Comparison of ENCODE assay signal across 12 cellular contexts in genomic region chr4:89284828-89285227, GRCh38. TPM values are rescaled to one million over a fixed set of nuclear protein-coding genes. Genes with fewer than 3 reads are reported as not detected.
DNase-seq lines count a peak whose midpoint lies in the region; ATAC-seq lines count a peak whose summit lies in the region.
"Had no signal": no experiment of that assay in that cellular context is flagged by ENCODE, and none has a peak within 500 bp of the region (broad histone marks: within the 10 kb centered on the region; RNA-seq: fewer than 3 reads in every experiment).

No MANE protein-coding gene starts in this region.

- peaks cover 0 to 1% of the 10 kb centered on the region in 2 donors for H3K36me3 Mint-ChIP-seq in activated T-cell treated with anti-CD3 and anti-CD28 coated beads, Interleukin-2, amount 50 U/mL, for 72 hours (ENCODE audit: insufficient read depth in 2 of 2)
- H3K36me3 Mint-ChIP-seq: brain had no signal

- H3K27me3 ChIP-seq in mucosa of rectum (ENCODE audit: control insufficient read depth in 2 of 2, insufficient read depth in 2 of 2, low read length in 2 of 2): no peaks in the 10 kb centered on the region

- H3K9ac ChIP-seq in mucosa of rectum (ENCODE audit: low read depth in 1 of 2, low read length in 2 of 2): no peak overlapping the region

- DNase-seq in DMS53 (lab: John Stamatoyannopoulos, UW) (peak; percentile 11), DMS53 treated with DMSO at 0.1 percent for 48 hours (lab: John Stamatoyannopoulos, UW; ENCODE audit: unreplicated experiment) (no peak), M059J (ENCODE audit: low read depth) (peak; percentile 37)
- DNase-seq in activated T-cell treated with anti-CD3 and anti-CD28 coated beads, Interleukin-2, amount 50 U/mL, for 72 hours: peak; percentile 52 to 53
- DNase-seq: NCI-H1092 treated with DMSO at 0.1 percent for 48 hours had no signal

- peak; percentile 67 to 72 for ATAC-seq in activated T-cell treated with anti-CD3 and anti-CD28 coated beads, Interleukin-2, amount 50 U/mL, for 72 hours (replicated peaks in 1 of 2)
- ATAC-seq in HG02610 (IDR thresholded peaks at IDR 0.05; ENCODE audit: unreplicated experiment) (no peak), GM18858 (IDR thresholded peaks at IDR 0.05; ENCODE audit: unreplicated experiment) (no peak), GM18868 (IDR thresholded peaks at IDR 0.05; ENCODE audit: unreplicated experiment) (no peak)

- H3K4me3 Mint-ChIP-seq in activated T-cell treated with anti-CD3 and anti-CD28 coated beads, Interleukin-2, amount 50 U/mL, for 72 hours: peak overlapping the region; percentile 64 to 73

- H3K9me3 ChIP-seq in mucosa of rectum (ENCODE audit: control insufficient read depth in 2 of 2, low read length in 2 of 2): no peaks in the 10 kb centered on the region

- no peaks in the 10 kb centered on the region for H3K27me3 Mint-ChIP-seq in activated T-cell treated with anti-CD3 and anti-CD28 coated beads, Interleukin-2, amount 50 U/mL, for 72 hours (ENCODE audit: low read depth)

- H3K4me3 ChIP-seq in mucosa of rectum (ENCODE audit: low read length in 2 of 2): no peak overlapping the region

- H3K4me1 ChIP-seq in mucosa of rectum (ENCODE audit: control insufficient read depth in 2 of 2, insufficient read depth in 2 of 2, low read length in 2 of 2): peaks cover 21% of the 10 kb centered on the region in 2 donors

- peak overlapping the region; percentile 18 to 85 for H3K27ac ChIP-seq in mucosa of rectum (ENCODE audit: low read depth in 2 of 2, low read length in 2 of 2)
- H3K27ac ChIP-seq: 22Rv1, VCaP had no signal

- H3K4me1 Mint-ChIP-seq in activated T-cell treated with anti-CD3 and anti-CD28 coated beads, Interleukin-2, amount 50 U/mL, for 72 hours (ENCODE audit: low read depth): peaks cover 72% of the 10 kb centered on the region
- H3K4me1 Mint-ChIP-seq: brain had no signal

- H3K36me3 ChIP-seq in mucosa of rectum (ENCODE audit: control insufficient read depth in 2 of 2, insufficient read depth in 2 of 2, low read length in 2 of 2): no peaks in the 10 kb centered on the region

- H3K9me3 Mint-ChIP-seq in activated T-cell treated with anti-CD3 and anti-CD28 coated beads, Interleukin-2, amount 50 U/mL, for 72 hours: no peaks in the 10 kb centered on the region

- peak overlapping the region; percentile 84 for H3K27ac Mint-ChIP-seq in activated T-cell treated with anti-CD3 and anti-CD28 coated beads, Interleukin-2, amount 50 U/mL, for 72 hours

RNA-seq across cellular contexts. Expression of gene GPRIN3, which starts 22.8 kb away (rescaled TPM):
- 0.05 and 0.25 TPM in 2 replicates for total RNA-seq in M059J (2014; rRNA removed; shearing (Covaris generic))
- 10 to 100 TPM; 19.9 to 32.3 TPM for total RNA-seq in activated T-cell treated with anti-CD3 and anti-CD28 coated beads, Interleukin-2, amount 50 U/mL, for 72 hours

Comparison
In these comparisons a context has a peak if more than half of its experiments do, and no peak if none do; other contexts are left out.
1. ATAC-seq: peak in activated T-cell treated with anti-CD3 and anti-CD28 coated beads, Interleukin-2, amount 50 U/mL, for 72 hours (2 of 2); none in HG02610 (single experiment), GM18858 (single experiment) and GM18868 (single experiment).
2. RNA of gene GPRIN3, which starts 22.8 kb away (total RNA-seq): 19.9 to 32.3 TPM in activated T-cell treated with anti-CD3 and anti-CD28 coated beads, Interleukin-2, amount 50 U/mL, for 72 hours; 0.05 to 0.25 TPM in M059J; every median in the first group is over 10 times any median in the second.